In genomic region chr16:88747588-88748301, GRCh38 we compare ENCODE assay signal across 8 cellular contexts. TPM values are rescaled to one million over a fixed set of nuclear protein-coding genes. Genes with fewer than 3 reads are reported as not detected.
DNase-seq lines count a peak whose midpoint lies in the region; ATAC-seq, FAIRE-seq and TF ChIP-seq lines count a peak whose summit lies in the region.

No MANE protein-coding gene starts in this region.

- FAIRE-seq in K562 (lab: Jason Lieb, UNC): peak; percentile 94

- TF ChIP-seq EP300 in K562 (IDR thresholded peaks at IDR 0.05; ENCODE audit: low read length): no peak

- peaks cover 9% of the 10 kb centered on the region for H3K9me1 ChIP-seq in K562 (ENCODE audit: control insufficient read depth, insufficient read depth, low read length)

- peak; percentile 33 for TF ChIP-seq CTCF in AG04450 (IDR thresholded peaks at IDR 0.05; ENCODE audit: low read depth, low read length)
- TF ChIP-seq CTCF in GM13977 (IDR thresholded peaks at IDR 0.05; ENCODE audit: extremely low read depth, insufficient read depth, missing control alignments): peak; percentile 39
- TF ChIP-seq CTCF in OCI-LY7 (conservative IDR thresholded peaks at IDR 0.05; ENCODE audit: low read length): peak; percentile 70
- TF ChIP-seq CTCF in K562 (IDR thresholded peaks at IDR 0.05 in 2 of 3, conservative IDR thresholded peaks at IDR 0.05 in 1 of 3; ENCODE audit: insufficient read depth in 2 of 3, low read depth in 1 of 3, low read length in 3 of 3): peak; percentile 90 to 99 (median 98)
- TF ChIP-seq CTCF in retinal pigment epithelial cell (conservative IDR thresholded peaks at IDR 0.05; ENCODE audit: low read depth, low read length): peak; percentile 26

- H4K20me1 ChIP-seq in OCI-LY7 (ENCODE audit: insufficient read depth, low read length): no peaks in the 10 kb centered on the region
- peaks cover 25% of the 10 kb centered on the region; the same call in 1 of the 2 replicates for H4K20me1 ChIP-seq in K562 (replicated peaks; ENCODE audit: control insufficient read depth, insufficient read depth, low read length)

- 70% methylated on average over 26 of the region's 26 CpGs for WGBS in K562 (ENCODE audit: insufficient coverage, low coverage, missing lambda C conversion rate)

- intact Hi-C loops in OCI-LY7 (cut with micrococcal nuclease; ENCODE audit: unreplicated experiment): no loop called here
- intact Hi-C loops in K562 (cut with micrococcal nuclease): loop anchor here (1.0 kb wide), 1 partner anchor 36 kb away; no protein-coding TSS in a partner anchor

- DNase-seq in AG04450 (ENCODE audit: low read depth, low spot score) (no peak), GM13977 (ENCODE audit: low spot score) (peak; percentile 74), OCI-LY7 (ENCODE audit: low spot score) (peak; percentile 66), K562 (ENCODE audit: extremely low read depth in 1 of 4, low spot score in 3 of 4) (peak; percentile 85 to 89 (median 87)), retinal pigment epithelial cell (ENCODE audit: low read depth) (no peak), dedifferentiated amniotic fluid mesenchymal stem cell (ENCODE audit: extremely low spot score) (no peak)

- H3K9me3 ChIP-seq in AG04450 (ENCODE audit: control insufficient read depth, insufficient read depth, low read length): no peaks in the 10 kb centered on the region; the same call in 1 of the 2 replicates
- no peaks in the 10 kb centered on the region for H3K9me3 ChIP-seq in OCI-LY7 (ENCODE audit: low read length)
- H3K9me3 ChIP-seq in K562 (replicated peaks; ENCODE audit: control insufficient read depth, insufficient read depth, low read depth, low read length): no peaks in the 10 kb centered on the region

- TF ChIP-seq POLR2A in K562 (conservative IDR thresholded peaks at IDR 0.05): no peak

- H2AFZ ChIP-seq in OCI-LY7 (ENCODE audit: low read length) (no peak overlapping the region), K562 (ENCODE audit: low read depth, low read length) (no peak overlapping the region)

- peak overlapping the region in 1 of 2 experiments; percentile 36; a peak in 2 of 4 replicates for H3K9ac ChIP-seq in K562 (ENCODE audit: insufficient read depth in 1 of 2, low read depth in 2 of 2, low read length in 2 of 2)

- in situ Hi-C loops in GM13977 (cut with MboI; ENCODE audit: low pct_unique_long_range_greater_than_20kb, low sequenced_read_pairs, unreplicated experiment): no loop called here
- in situ Hi-C loops in K562 (cut with MboI): no loop called here

- POLR2A ChIA-PET in AG04450 (lab: Yijun Ruan, JAX): interaction anchor here (0.6 to 1.3 kb wide), 3 partner anchors 26 to 71 kb away, joined by 3 to 4 read pairs (median 3); no protein-coding TSS in a partner anchor
- POLR2A ChIA-PET in OCI-LY7 (lab: Charles Lee): no interaction called here
- POLR2A ChIA-PET in K562 (lab: Yijun Ruan, JAX): interaction anchor here (1.1 to 2.2 kb wide), 3 partner anchors 11 to 36 kb away, joined by 3 to 9 read pairs (median 5); no protein-coding TSS in a partner anchor

- no peak overlapping the region for H3K27ac ChIP-seq in AG04450 (ENCODE audit: low read depth, low read length)
- H3K27ac ChIP-seq in OCI-LY7 (ENCODE audit: low read depth, low read length, poor library complexity, severe bottlenecking): no peak overlapping the region
- no peak overlapping the region for H3K27ac ChIP-seq in K562 (ENCODE audit: extremely low read depth, low read depth, low read length)

- no peaks in the 10 kb centered on the region for H3K27me3 ChIP-seq in AG04450 (ENCODE audit: control insufficient read depth, insufficient read depth, low read length)
- H3K27me3 ChIP-seq in K562 (ENCODE audit: control insufficient read depth in 2 of 2, insufficient read depth in 2 of 2, low read length in 2 of 2): no peaks in the 10 kb centered on the region

- no peaks in the 10 kb centered on the region for H3K9me2 ChIP-seq in OCI-LY7 (ENCODE audit: insufficient read depth, low read length)

- H3K4me3 ChIP-seq in AG04450 (ENCODE audit: low read depth, low read length) (no peak overlapping the region), OCI-LY7 (ENCODE audit: low read depth, low read length, poor library complexity, severe bottlenecking) (no peak overlapping the region), K562 (no peak overlapping the region), retinal pigment epithelial cell (ENCODE audit: low read length) (no peak overlapping the region)

- TF ChIP-seq RAD21 in K562 (CRISPR knock-in tag; conservative IDR thresholded peaks at IDR 0.05 in 1 of 2, IDR thresholded peaks at IDR 0.05 in 1 of 2): peak; percentile 9 to 68; a peak in 2 of 4 replicates

- H3K36me3 ChIP-seq in OCI-LY7 (ENCODE audit: insufficient read depth, low read length) (no peaks in the 10 kb centered on the region; the same call in 1 of the 2 replicates), K562 (ENCODE audit: control insufficient read depth, insufficient read depth, low read length) (peaks cover 83% of the 10 kb centered on the region; the same call in 2 of the 3 replicates)

- ATAC-seq in K562 (peak; percentile 96), HG02678 (IDR thresholded peaks at IDR 0.05; ENCODE audit: unreplicated experiment) (no peak), HG03571 (IDR thresholded peaks at IDR 0.05; ENCODE audit: unreplicated experiment) (no peak)

- no peaks in the 10 kb centered on the region for H3K79me2 ChIP-seq in OCI-LY7 (ENCODE audit: insufficient read depth, low read depth, low read length)
- H3K79me2 ChIP-seq in K562 (ENCODE audit: control insufficient read depth, insufficient read depth, low read length): peaks cover 73% of the 10 kb centered on the region

- CTCF ChIA-PET in AG04450 (lab: Charles Lee): interaction anchor here (0.7 to 2.2 kb wide), 4 partner anchors 10 to 419 kb away, joined by 3 to 21 read pairs (median 4); no protein-coding TSS in a partner anchor
- CTCF ChIA-PET in OCI-LY7 (lab: Charles Lee; ENCODE audit: unreplicated experiment): no interaction called here
- CTCF ChIA-PET in K562 (lab: Yijun Ruan, JAX; ENCODE audit: low intra/inter-chr PET ratio): interaction anchor here (0.6 to 1.7 kb wide), 4 partner anchors 16 to 221 kb away, joined by 3 to 8 read pairs (median 3); partner anchors contain the start of gene PIEZO1

- H3K4me1 ChIP-seq in OCI-LY7 (ENCODE audit: insufficient read depth, low read length, poor library complexity, severe bottlenecking): peaks cover 45% of the 10 kb centered on the region
- peaks cover 0 to 84% of the 10 kb centered on the region in 2 experiments; a peak in 2 of 5 replicates for H3K4me1 ChIP-seq in K562 (replicated peaks in 1 of 2; ENCODE audit: control insufficient read depth in 2 of 2, insufficient read depth in 2 of 2, low read length in 2 of 2)

- BruUV-seq in OCI-LY7 (replicated peaks; lab: Mats Ljungman, UMichigan): no TSS peak
- BruUV-seq in K562 (replicated peaks; lab: Mats Ljungman, UMichigan): no TSS peak

- H3K4me2 ChIP-seq in OCI-LY7 (ENCODE audit: low read length): no peak overlapping the region
- H3K4me2 ChIP-seq in K562 (ENCODE audit: insufficient read depth, low read length): no peak overlapping the region

RNA-seq across cellular contexts. Expression of gene PIEZO1, which starts 37.3 kb away (rescaled TPM):
- polyA plus RNA-seq in AG04450 (2011; rRNA removed): 47.0 and 72.7 TPM in 2 replicates
- polyA minus RNA-seq in AG04450 (2011; rRNA and poly(A)+ RNA removed): 62.8 and 92.2 TPM in 2 replicates
- 123 and 144 TPM in 2 replicates for total RNA-seq in OCI-LY7 (2014; rRNA removed; shearing (Covaris generic))
- total RNA-seq in OCI-LY7 (2022): 154 and 157 TPM in 2 replicates
- 759 and 2,233 TPM in 2 replicates for total RNA-seq in K562 (2011; cell fraction: chromatin; rRNA removed; ENCODE audit: low replicate concordance)
- total RNA-seq in K562 (2011; cell fraction: nucleolus; rRNA removed): 1,565 and 1,591 TPM in 2 replicates
- total RNA-seq in K562 (2011; cell fraction: nucleoplasm; rRNA removed): 1,027 and 1,219 TPM in 2 replicates
- 213 and 305 TPM in 2 replicates for total RNA-seq in K562 (2014; rRNA removed)
- 44.5 and 45.2 TPM in 2 replicates for total RNA-seq in K562 (2014; rRNA removed; fragmentation: Illumina TruSeq; extraction: Trizol)
- total RNA-seq in K562 (2015; rRNA removed; fragmentation: Illumina TruSeq; extraction: Trizol): 97.9 and 113 TPM in 2 replicates
- total RNA-seq in K562 (2021): 354 and 432 TPM in 2 replicates
- polyA plus RNA-seq in K562 (2011; rRNA removed): 131 and 170 TPM in 2 replicates
- polyA plus RNA-seq in K562 (2011; cell fraction: cytosol; rRNA removed): 143 and 281 TPM in 2 replicates
- polyA plus RNA-seq in K562 (2011; cell fraction: nucleus; rRNA removed): 1,334 and 2,777 TPM in 2 replicates
- 266 and 440 TPM in 2 replicates for polyA plus RNA-seq in K562 (2012)
- polyA plus RNA-seq in K562 (2014; fragmentation: Illumina TruSeq; extraction: Trizol): 146 and 201 TPM in 2 replicates
- polyA plus RNA-seq in K562 (2014; fragmentation: Nextera tagmentation; extraction: Ambion mirVana): 1 to 10 TPM; 3.6 to 9.6 TPM
- polyA plus RNA-seq in K562 (2014; rRNA removed): 319 and 383 TPM in 2 replicates
- polyA minus RNA-seq in K562 (2011; rRNA and poly(A)+ RNA removed): 56.6 and 97.2 TPM in 2 replicates
- 155 and 200 TPM in 2 replicates for polyA minus RNA-seq in K562 (2011; cell fraction: cytosol; rRNA and poly(A)+ RNA removed)
- polyA minus RNA-seq in K562 (2011; cell fraction: nucleus; rRNA and poly(A)+ RNA removed): 321 and 450 TPM in 2 replicates

RNA-seq across cellular contexts. Expression of gene CTU2, which starts 41.4 kb away (rescaled TPM):
- polyA plus RNA-seq in AG04450 (2011; rRNA removed) (6.5 and 8.7 TPM in 2 replicates), K562 (2011; rRNA removed) (23.2 and 30.1 TPM in 2 replicates), K562 (2014; fragmentation: Illumina TruSeq; extraction: Trizol) (17.7 and 46.9 TPM in 2 replicates), K562 (2014; fragmentation: Nextera tagmentation; extraction: Ambion mirVana) (1 to 10 TPM; 1.3 to 3.0 TPM), K562 (2014; rRNA removed) (63.4 and 76.6 TPM in 2 replicates)
- 6.8 and 9.6 TPM in 2 replicates for polyA minus RNA-seq in AG04450 (2011; rRNA and poly(A)+ RNA removed)
- total RNA-seq in OCI-LY7 (2014; rRNA removed; shearing (Covaris generic)): 18.5 and 21.9 TPM in 2 replicates
- total RNA-seq in OCI-LY7 (2022) (23.3 and 24.4 TPM in 2 replicates), K562 (2014; rRNA removed) (55.4 and 68.9 TPM in 2 replicates), K562 (2014; rRNA removed; fragmentation: Illumina TruSeq; extraction: Trizol) (7.2 and 11.9 TPM in 2 replicates), K562 (2015; rRNA removed; fragmentation: Illumina TruSeq; extraction: Trizol) (41.1 and 49.2 TPM in 2 replicates), K562 (2021) (105 and 106 TPM in 2 replicates)
- 45.3 and 159 TPM in 2 replicates for total RNA-seq in K562 (2011; cell fraction: chromatin; rRNA removed; ENCODE audit: low replicate concordance)
- 114 and 148 TPM in 2 replicates for total RNA-seq in K562 (2011; cell fraction: nucleolus; rRNA removed)
- 48.7 and 66.7 TPM in 2 replicates for total RNA-seq in K562 (2011; cell fraction: nucleoplasm; rRNA removed)
- 40.2 and 96.8 TPM in 2 replicates for polyA plus RNA-seq in K562 (2011; cell fraction: cytosol; rRNA removed)
- polyA plus RNA-seq in K562 (2011; cell fraction: nucleus; rRNA removed): 102 and 136 TPM in 2 replicates
- 34.1 and 51.7 TPM in 2 replicates for polyA plus RNA-seq in K562 (2012)
- 9.4 and 14.4 TPM in 2 replicates for polyA minus RNA-seq in K562 (2011; rRNA and poly(A)+ RNA removed)
- polyA minus RNA-seq in K562 (2011; cell fraction: cytosol; rRNA and poly(A)+ RNA removed): 48.0 and 51.1 TPM in 2 replicates
- 40.7 and 44.1 TPM in 2 replicates for polyA minus RNA-seq in K562 (2011; cell fraction: nucleus; rRNA and poly(A)+ RNA removed)

RNA-seq across cellular contexts. Expression of gene RNF166, which starts 41.5 kb away (rescaled TPM):
- polyA plus RNA-seq in AG04450 (2011; rRNA removed) (6.8 and 9.0 TPM in 2 replicates), K562 (2011; rRNA removed) (26.5 and 37.4 TPM in 2 replicates), K562 (2014; fragmentation: Illumina TruSeq; extraction: Trizol) (12.7 and 27.9 TPM in 2 replicates), K562 (2014; fragmentation: Nextera tagmentation; extraction: Ambion mirVana) (under 1 TPM; 0.56 to 0.96 TPM), K562 (2014; rRNA removed) (59.4 and 65.6 TPM in 2 replicates)
- polyA minus RNA-seq in AG04450 (2011; rRNA and poly(A)+ RNA removed): 9.4 and 13.5 TPM in 2 replicates
- 39.2 and 52.4 TPM in 2 replicates for total RNA-seq in OCI-LY7 (2014; rRNA removed; shearing (Covaris generic))
- total RNA-seq in OCI-LY7 (2022) (40.3 and 56.2 TPM in 2 replicates), K562 (2014; rRNA removed) (46.9 and 61.6 TPM in 2 replicates), K562 (2014; rRNA removed; fragmentation: Illumina TruSeq; extraction: Trizol) (6.1 and 7.3 TPM in 2 replicates), K562 (2015; rRNA removed; fragmentation: Illumina TruSeq; extraction: Trizol) (19.5 and 22.3 TPM in 2 replicates), K562 (2021) (60.3 and 61.2 TPM in 2 replicates)
- total RNA-seq in K562 (2011; cell fraction: chromatin; rRNA removed; ENCODE audit: low replicate concordance): 58.8 and 182 TPM in 2 replicates
- total RNA-seq in K562 (2011; cell fraction: nucleolus; rRNA removed): 89.5 and 92.7 TPM in 2 replicates
- 60.1 and 64.4 TPM in 2 replicates for total RNA-seq in K562 (2011; cell fraction: nucleoplasm; rRNA removed)
- polyA plus RNA-seq in K562 (2011; cell fraction: cytosol; rRNA removed): 37.8 and 90.9 TPM in 2 replicates
- polyA plus RNA-seq in K562 (2011; cell fraction: nucleus; rRNA removed): 118 and 185 TPM in 2 replicates
- polyA plus RNA-seq in K562 (2012): 23.8 and 39.8 TPM in 2 replicates
- 7.0 and 12.0 TPM in 2 replicates for polyA minus RNA-seq in K562 (2011; rRNA and poly(A)+ RNA removed)
- polyA minus RNA-seq in K562 (2011; cell fraction: cytosol; rRNA and poly(A)+ RNA removed): 41.2 and 44.5 TPM in 2 replicates
- polyA minus RNA-seq in K562 (2011; cell fraction: nucleus; rRNA and poly(A)+ RNA removed): 33.4 and 39.2 TPM in 2 replicates

RNA-seq across cellular contexts. Expression of gene CDT1, which starts 55.8 kb away (rescaled TPM):
- 1.2 and 2.4 TPM in 2 replicates for polyA plus RNA-seq in AG04450 (2011; rRNA removed)
- 2.0 TPM in 2 replicates for polyA minus RNA-seq in AG04450 (2011; rRNA and poly(A)+ RNA removed)
- total RNA-seq in OCI-LY7 (2014; rRNA removed; shearing (Covaris generic)): 82.7 and 90.2 TPM in 2 replicates
- 108 and 150 TPM in 2 replicates for total RNA-seq in OCI-LY7 (2022)
- 14.1 and 55.6 TPM in 2 replicates for total RNA-seq in K562 (2011; cell fraction: chromatin; rRNA removed; ENCODE audit: low replicate concordance)
- 67.5 and 87.8 TPM in 2 replicates for total RNA-seq in K562 (2011; cell fraction: nucleolus; rRNA removed)
- total RNA-seq in K562 (2011; cell fraction: nucleoplasm; rRNA removed): 29.4 and 38.8 TPM in 2 replicates
- total RNA-seq in K562 (2014; rRNA removed): 114 and 119 TPM in 2 replicates
- total RNA-seq in K562 (2014; rRNA removed; fragmentation: Illumina TruSeq; extraction: Trizol): 3.4 and 4.4 TPM in 2 replicates
- 14.4 and 17.9 TPM in 2 replicates for total RNA-seq in K562 (2015; rRNA removed; fragmentation: Illumina TruSeq; extraction: Trizol)
- total RNA-seq in K562 (2021): 173 and 178 TPM in 2 replicates
- 14.2 and 29.4 TPM in 2 replicates for polyA plus RNA-seq in K562 (2011; rRNA removed)
- polyA plus RNA-seq in K562 (2011; cell fraction: cytosol; rRNA removed): 48.5 and 101 TPM in 2 replicates
- polyA plus RNA-seq in K562 (2011; cell fraction: nucleus; rRNA removed): 38.4 and 58.3 TPM in 2 replicates
- polyA plus RNA-seq in K562 (2012): 68.4 and 200 TPM in 2 replicates
- 9.3 and 47.1 TPM in 2 replicates for polyA plus RNA-seq in K562 (2014; fragmentation: Illumina TruSeq; extraction: Trizol)
- polyA plus RNA-seq in K562 (2014; fragmentation: Nextera tagmentation; extraction: Ambion mirVana): 1 to 10 TPM in 1 of 2 experiments, under 1 TPM in 1; 0.92 to 1.6 TPM
- 53.6 and 65.8 TPM in 2 replicates for polyA plus RNA-seq in K562 (2014; rRNA removed)
- polyA minus RNA-seq in K562 (2011; rRNA and poly(A)+ RNA removed): 9.8 and 10.4 TPM in 2 replicates
- 102 and 178 TPM in 2 replicates for polyA minus RNA-seq in K562 (2011; cell fraction: cytosol; rRNA and poly(A)+ RNA removed)
- polyA minus RNA-seq in K562 (2011; cell fraction: nucleus; rRNA and poly(A)+ RNA removed): 25.2 and 25.9 TPM in 2 replicates

Comparison
In these comparisons a context has a peak if more than half of its experiments do, and no peak if none do; other contexts are left out.
1. DNase-seq: peak in GM13977 (single experiment), OCI-LY7 (single experiment) and K562 (4 of 4); none in AG04450 (single experiment), retinal pigment epithelial cell (single experiment) and dedifferentiated amniotic fluid mesenchymal stem cell (single experiment).
2. CTCF ChIP-seq: peak in every context shown above with its lines; median percentile 98 in K562; 70 in OCI-LY7; 39 in GM13977; 33 in AG04450; 26 in retinal pigment epithelial cell.